11 cellular contexts compared by ENCODE assay signal in genomic region chr2:127309468-127309867, GRCh38.
"Had no signal": no experiment of that assay in that cellular context is flagged by ENCODE, and none has a peak within 500 bp of the region (broad histone marks: within the 10 kb centered on the region; RNA-seq: fewer than 3 reads in every experiment).

No MANE protein-coding gene starts in this region.

- H3K27ac Mint-ChIP-seq: GM23338, HFFc6 had no signal

- H3K27ac ChIP-seq: GM23248 had no signal

- H3K4me1 ChIP-seq: HAP-1 had no signal

- FAIRE-seq: H1, H54 had no signal

- H3K4me2 ChIP-seq: GM23338 had no signal

- H3K4me3 ChIP-seq: GM23248, GM23338, HAP-1 had no signal

- H3K9me3 ChIP-seq: HAP-1 had no signal

- H2AFZ ChIP-seq: GM23248, GM23338 had no signal

- ATAC-seq: GM23338, HCT116 had no signal

- H3K4me3 Mint-ChIP-seq: GM23338, H9, HFFc6 had no signal

- H3K9ac ChIP-seq: GM23248 had no signal

- DNase-seq: GM23248, GOT3, H7, H9, HCEC 1CT, HFFc6 had no signal

- H3K4me1 Mint-ChIP-seq: GM23338, H9 had no signal
